In genomic region chr7:98107313-98107691, GRCh38 we compare ENCODE assay signal across 8 cellular contexts. TPM values are rescaled to one million over a fixed set of nuclear protein-coding genes. Genes with fewer than 3 reads are reported as not detected.
DNase-seq lines count a peak whose midpoint lies in the region; ATAC-seq and TF ChIP-seq lines count a peak whose summit lies in the region.

No MANE protein-coding gene starts in this region.

- no peaks in the 10 kb centered on the region; the same call in 1 of the 2 replicates for H3K9me3 ChIP-seq in SJSA1 (replicated peaks)
- no peaks in the 10 kb centered on the region for H3K9me3 ChIP-seq in mucosa of rectum (ENCODE audit: control insufficient read depth in 2 of 2, low read length in 2 of 2)

- ATAC-seq in GM21737 (IDR thresholded peaks at IDR 0.05; ENCODE audit: unreplicated experiment) = peak; percentile 14
- no peak for ATAC-seq in HG03460 (IDR thresholded peaks at IDR 0.05; ENCODE audit: unreplicated experiment)

- DNase-seq in SJSA1 (ENCODE audit: low read depth in 1 of 2, low spot score in 2 of 2) = no peak
- DNase-seq in effector CD8-positive, alpha-beta T cell (lab: John Stamatoyannopoulos, UW) = peak; percentile 37
- DNase-seq in central memory CD4-positive, alpha-beta T cell = no peak
- no peak for DNase-seq in NK-92 (lab: John Stamatoyannopoulos, UW; ENCODE audit: unreplicated experiment)

- peak overlapping the region; percentile 75 to 98 for H3K9ac ChIP-seq in mucosa of rectum (ENCODE audit: low read depth in 1 of 2, low read length in 2 of 2)

- peaks cover 4% of the 10 kb centered on the region for H3K36me3 ChIP-seq in SJSA1
- no peaks in the 10 kb centered on the region for H3K36me3 ChIP-seq in mucosa of rectum (ENCODE audit: control insufficient read depth in 2 of 2, insufficient read depth in 2 of 2, low read length in 2 of 2)

- H3K4me1 ChIP-seq in SJSA1 (replicated peaks) (no peaks in the 10 kb centered on the region), mucosa of rectum (ENCODE audit: control insufficient read depth in 2 of 2, insufficient read depth in 2 of 2, low read length in 2 of 2) (peaks cover 18 to 28% of the 10 kb centered on the region in 2 donors)

- no peak for TF ChIP-seq CTCF in C4-2B (conservative IDR thresholded peaks at IDR 0.05)

- H3K4me3 ChIP-seq in SJSA1 (peak overlapping the region; percentile 99), mucosa of rectum (ENCODE audit: low read length in 2 of 2) (peak overlapping the region; percentile 87 to 93)

- H3K27me3 ChIP-seq in SJSA1 (replicated peaks) (no peaks in the 10 kb centered on the region), mucosa of rectum (ENCODE audit: control insufficient read depth in 2 of 2, insufficient read depth in 2 of 2, low read length in 2 of 2) (no peaks in the 10 kb centered on the region)

- H3K27ac ChIP-seq in C4-2B (peak overlapping the region; percentile 76), SJSA1 (no peak overlapping the region), mucosa of rectum (ENCODE audit: low read depth in 2 of 2, low read length in 2 of 2) (peak overlapping the region; percentile 92 to 93)

RNA-seq across cellular contexts. Expression of gene LMTK2, which starts 0.6 kb away (rescaled TPM):
- total RNA-seq in SJSA1 (2014; rRNA removed; shearing (Covaris generic)) = 5.2 and 8.8 TPM in 2 replicates
